ENCODE assay signal across 5 cellular contexts in the genomic region with DNA sequence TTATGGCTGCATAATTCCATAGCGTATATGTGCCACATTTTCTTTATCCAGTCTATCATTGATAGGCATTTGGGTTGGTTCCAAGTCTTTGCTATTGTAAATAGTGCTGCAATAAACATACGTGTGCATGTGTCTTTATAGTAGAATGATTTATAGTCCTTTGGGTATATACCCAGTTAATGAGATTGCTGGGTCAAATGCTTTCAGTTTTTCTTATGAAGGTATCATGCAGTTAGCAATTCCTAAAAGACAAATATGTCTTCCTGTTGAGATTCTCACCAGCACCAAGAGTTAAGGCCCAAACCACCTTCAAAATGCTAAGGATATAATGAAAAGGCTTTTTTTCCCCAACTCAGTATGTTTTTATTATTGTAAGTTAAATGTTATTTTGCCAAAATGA. TPM values are rescaled to one million over a fixed set of nuclear protein-coding genes. Genes with fewer than 3 reads are reported as not detected.
"Had no signal": no experiment of that assay in that cellular context is flagged by ENCODE, and none has a peak within 500 bp of the region (broad histone marks: within the 10 kb centered on the region; RNA-seq: fewer than 3 reads in every experiment).

No MANE protein-coding gene starts in this region.

RNA-seq across cellular contexts. Expression of gene JCHAIN, which starts 36.3 kb away (rescaled TPM):
- total RNA-seq: epithelial cell of proximal tubule, osteocyte, smooth muscle cell had no signal
- polyA plus RNA-seq: keratinocyte, neural cell, smooth muscle cell had no signal
